Comparison of ENCODE assay signal across 8 cellular contexts in the genomic region with DNA sequence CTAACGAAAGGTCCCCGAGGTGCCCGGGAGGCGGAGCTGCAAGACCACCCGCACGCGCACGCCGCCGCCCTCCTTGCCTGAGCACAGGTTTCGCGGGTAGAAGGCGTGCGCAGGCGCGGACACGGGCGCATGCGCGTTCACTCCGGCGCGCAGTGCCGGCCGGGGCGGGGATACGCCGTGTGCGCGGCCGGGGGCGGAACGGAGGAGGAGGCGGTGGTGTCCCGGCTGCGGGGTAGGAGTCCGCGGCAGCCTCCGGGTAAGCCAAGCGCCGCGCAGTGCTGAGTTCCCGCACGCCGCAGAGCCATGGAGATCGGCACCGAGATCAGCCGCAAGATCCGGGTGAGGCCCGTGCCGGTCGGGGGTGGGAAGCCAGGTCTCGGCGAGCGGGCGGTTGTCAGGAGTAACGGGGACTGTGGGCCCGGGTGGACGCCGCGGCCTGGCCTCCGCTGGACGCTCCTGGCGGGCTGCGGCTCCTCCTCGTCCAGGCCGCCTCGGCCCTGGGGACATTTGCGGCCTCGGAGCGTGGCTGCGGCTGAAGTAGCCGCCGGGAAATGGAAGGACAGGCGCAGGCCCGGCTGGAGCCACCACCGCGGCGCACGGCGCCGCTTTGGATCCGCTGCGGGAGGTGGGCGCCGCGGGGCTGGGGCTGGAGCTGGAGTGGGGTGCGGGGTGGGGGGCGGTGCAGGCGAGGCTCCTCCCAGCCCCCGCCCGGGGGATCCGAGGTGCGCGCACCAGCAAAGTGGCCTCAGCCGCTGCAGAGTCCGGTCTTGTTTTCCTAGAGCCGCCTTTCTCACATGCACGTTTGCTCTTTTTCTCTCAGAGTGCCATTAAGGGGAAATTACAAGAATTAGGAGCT. TPM values are rescaled to one million over a fixed set of nuclear protein-coding genes. Genes with fewer than 3 reads are reported as not detected.
DNase-seq lines count a peak whose midpoint lies in the region; ATAC-seq and TF ChIP-seq lines count a peak whose summit lies in the region.

A gene with protein sequence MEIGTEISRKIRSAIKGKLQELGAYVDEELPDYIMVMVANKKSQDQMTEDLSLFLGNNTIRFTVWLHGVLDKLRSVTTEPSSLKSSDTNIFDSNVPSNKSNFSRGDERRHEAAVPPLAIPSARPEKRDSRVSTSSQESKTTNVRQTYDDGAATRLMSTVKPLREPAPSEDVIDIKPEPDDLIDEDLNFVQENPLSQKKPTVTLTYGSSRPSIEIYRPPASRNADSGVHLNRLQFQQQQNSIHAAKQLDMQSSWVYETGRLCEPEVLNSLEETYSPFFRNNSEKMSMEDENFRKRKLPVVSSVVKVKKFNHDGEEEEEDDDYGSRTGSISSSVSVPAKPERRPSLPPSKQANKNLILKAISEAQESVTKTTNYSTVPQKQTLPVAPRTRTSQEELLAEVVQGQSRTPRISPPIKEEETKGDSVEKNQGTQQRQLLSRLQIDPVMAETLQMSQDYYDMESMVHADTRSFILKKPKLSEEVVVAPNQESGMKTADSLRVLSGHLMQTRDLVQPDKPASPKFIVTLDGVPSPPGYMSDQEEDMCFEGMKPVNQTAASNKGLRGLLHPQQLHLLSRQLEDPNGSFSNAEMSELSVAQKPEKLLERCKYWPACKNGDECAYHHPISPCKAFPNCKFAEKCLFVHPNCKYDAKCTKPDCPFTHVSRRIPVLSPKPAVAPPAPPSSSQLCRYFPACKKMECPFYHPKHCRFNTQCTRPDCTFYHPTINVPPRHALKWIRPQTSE (plus strand): TSS at position 207 of the 856 bp plus-strand sequence. CDS start 97 bp downstream, at position 304.

- no peaks in the 10 kb centered on the region for H4K20me1 ChIP-seq in MM.1S (ENCODE audit: insufficient read depth, low read length)

- no peaks in the 10 kb centered on the region for H3K9me2 ChIP-seq in MM.1S (replicated peaks; ENCODE audit: insufficient read depth, low read length)

- no peak for TF ChIP-seq CTCF in MM.1S (IDR thresholded peaks at IDR 0.05; ENCODE audit: low read length)
- TF ChIP-seq CTCF in foreskin keratinocyte (conservative IDR thresholded peaks at IDR 0.05) = peak; percentile 38
- no peak for TF ChIP-seq CTCF in subcutaneous adipose tissue (IDR thresholded peaks at IDR 0.05; ENCODE audit: low read depth)

- peak within 1 kb of the TSS; percentile 74 for H3K4me2 ChIP-seq in MM.1S (ENCODE audit: low read depth, low read length)

- in situ Hi-C loops in HAP-1 (cut with MboI; ENCODE audit: low sequenced_read_pairs) = no loop called here

- no peaks in the 10 kb centered on the region for H3F3A ChIP-seq in MM.1S (ENCODE audit: insufficient read depth, low read length)

- DNase-seq in GM03348 (ENCODE audit: low spot score) = peak; percentile 98
- peak; percentile 78 to 90 for DNase-seq in HAP-1 (ENCODE audit: low spot score in 2 of 2)
- peak; percentile 81 for DNase-seq in MM.1S
- DNase-seq in SJCRH30 = peak; percentile 85 to 89
- DNase-seq in activated gamma-delta T cell treated with anti-CD3 and anti-CD28 coated beads, Interleukin-2, amount 50 U/mL, for 16 hours (ENCODE audit: low read depth) = peak; percentile 75
- DNase-seq in foreskin keratinocyte = peak in 1 of 2 donors; percentile 76

- H3K4me1 ChIP-seq in HAP-1 = peaks cover 11% of the 10 kb centered on the region
- H3K4me1 ChIP-seq in MM.1S (ENCODE audit: low read length) = no peaks in the 10 kb centered on the region
- peaks cover 4% of the 10 kb centered on the region for H3K4me1 ChIP-seq in SJCRH30
- no peaks in the 10 kb centered on the region for H3K4me1 ChIP-seq in foreskin keratinocyte
- H3K4me1 ChIP-seq in neuron (ENCODE audit: insufficient read depth, low read length) = peaks cover 21% of the 10 kb centered on the region

- H3K9me3 ChIP-seq in HAP-1 = no peaks in the 10 kb centered on the region
- no peaks in the 10 kb centered on the region for H3K9me3 ChIP-seq in MM.1S (replicated peaks; ENCODE audit: insufficient read depth, low read length)
- H3K9me3 ChIP-seq in SJCRH30 (replicated peaks) = no peaks in the 10 kb centered on the region
- no peaks in the 10 kb centered on the region for H3K9me3 ChIP-seq in neuron (ENCODE audit: low read length)

- peak within 1 kb of the TSS; percentile 82 for H3K4me3 ChIP-seq in HAP-1
- peak within 1 kb of the TSS; percentile 73 for H3K4me3 ChIP-seq in MM.1S (ENCODE audit: low read length)
- H3K4me3 ChIP-seq in SJCRH30 = peak within 1 kb of the TSS; percentile 89
- H3K4me3 ChIP-seq in neuron (ENCODE audit: low read length) = peak within 1 kb of the TSS; percentile 92

- peak; percentile 95 for ATAC-seq in foreskin keratinocyte

- H3K27ac ChIP-seq in MM.1S (ENCODE audit: low read length) = peak within 1 kb of the TSS; percentile 57
- peak within 1 kb of the TSS; percentile 73 for H3K27ac ChIP-seq in SJCRH30
- peak within 1 kb of the TSS; percentile 22 for H3K27ac ChIP-seq in foreskin keratinocyte

- H2AFZ ChIP-seq in MM.1S (ENCODE audit: low read length) (peak within 1 kb of the TSS; percentile 80), neuron (ENCODE audit: low read depth, low read length) (peak within 1 kb of the TSS; percentile 87)

- peaks cover 16% of the 10 kb centered on the region for H3K79me2 ChIP-seq in MM.1S (ENCODE audit: low read length)

- H3K27me3 ChIP-seq in HAP-1 (ENCODE audit: low read depth) (no peaks in the 10 kb centered on the region), MM.1S (replicated peaks; ENCODE audit: insufficient read depth, low read length) (no peaks in the 10 kb centered on the region), SJCRH30 (no peaks in the 10 kb centered on the region), foreskin keratinocyte (no peaks in the 10 kb centered on the region), neuron (ENCODE audit: insufficient read depth, low read length) (no peaks in the 10 kb centered on the region)

- H3K9ac ChIP-seq in MM.1S (ENCODE audit: low read length) = peak within 1 kb of the TSS; percentile 70

- H3K36me3 ChIP-seq in HAP-1 (replicated peaks) = peaks cover 3% of the 10 kb centered on the region; the same call in 1 of the 2 replicates
- no peaks in the 10 kb centered on the region for H3K36me3 ChIP-seq in MM.1S (replicated peaks; ENCODE audit: insufficient read depth, low read length)
- peaks cover 20% of the 10 kb centered on the region for H3K36me3 ChIP-seq in SJCRH30
- H3K36me3 ChIP-seq in neuron (ENCODE audit: insufficient read depth, low read length) = peaks cover 22% of the 10 kb centered on the region

RNA-seq across cellular contexts. Expression of the gene that starts here (rescaled TPM):
- 67.6 and 78.0 TPM in 2 replicates for total RNA-seq in SJCRH30 (2014; rRNA removed; shearing (Covaris generic))
- total RNA-seq in foreskin keratinocyte (69.2 and 70.2 TPM in 2 replicates), subcutaneous adipose tissue (10 to 100 TPM; 57.3 to 95.2 (median 64.7) TPM)
- 28.2 and 33.7 TPM in 2 replicates for polyA plus RNA-seq in foreskin keratinocyte

Comparison
In these comparisons a context has a peak if more than half of its experiments do, and no peak if none do; other contexts are left out.
1. H3K27ac ChIP-seq: peak in every context shown above with its lines; median percentile 73 in SJCRH30; 57 in MM.1S; 22 in foreskin keratinocyte.